In genomic region chrX:44970709-44971108, GRCh38 we compare ENCODE assay signal across 25 cellular contexts.
"Had no signal": no experiment of that assay in that cellular context is flagged by ENCODE, and none has a peak within 500 bp of the region (broad histone marks: within the 10 kb centered on the region; RNA-seq: fewer than 3 reads in every experiment).

No MANE protein-coding gene starts in this region.

- H3K4me1 ChIP-seq: left lung, lower lobe of right lung, prostate gland, right lobe of liver, suprapubic skin, uterus had no signal

- H3K4me1 Mint-ChIP-seq: neural crest cell had no signal

- H3K27me3 ChIP-seq: esophagus muscularis mucosa, gastrocnemius medialis, left lung, ovary, right lobe of liver, suprapubic skin, thyroid gland, upper lobe of left lung, uterus had no signal

- H3K36me3 Mint-ChIP-seq: natural killer cell had no signal

- H3K9me3 ChIP-seq: gastrocnemius medialis, left lung, prostate gland, right lobe of liver, suprapubic skin, thyroid gland had no signal

- ATAC-seq: effector memory CD8-positive, alpha-beta T cell; gastrocnemius medialis; left lung; lower lobe of right lung; natural killer cell; stimulated activated effector memory CD8-positive, alpha-beta T cell treated with anti-CD3 and anti-CD28 coated beads, Interleukin-12 subunit alpha, Interleukin-12 subunit beta, amount 100 ng/mL, for 72 hours; stimulated activated naive CD8-positive, alpha-beta T cell treated with anti-CD3 and anti-CD28 coated beads, Interleukin-15, Interleukin-2, amounts not matched to agents 100 U/mL and 50 U/mL, for 24 hours had no signal

- H3K4me3 ChIP-seq: esophagus muscularis mucosa, gastrocnemius medialis, left lung, lower lobe of right lung, ovary, prostate gland, right lobe of liver, suprapubic skin, thyroid gland, upper lobe of left lung, uterus had no signal

- H3K36me3 ChIP-seq: esophagus muscularis mucosa, gastrocnemius medialis, left lung, lower lobe of right lung, ovary, prostate gland, right lobe of liver, suprapubic skin, thyroid gland, upper lobe of left lung, uterus had no signal

- H3K27ac ChIP-seq: epithelial cell of prostate, esophagus muscularis mucosa, gastrocnemius medialis, left lung, lower lobe of right lung, ovary, prostate gland, right lobe of liver, suprapubic skin, thyroid gland, upper lobe of left lung, uterus had no signal

- DNase-seq: effector memory CD8-positive, alpha-beta T cell; gastrocnemius medialis; hippocampal formation; left lung; lower lobe of right lung; natural killer cell; nucleus accumbens; ovary; right lobe of liver; stimulated activated CD4-positive, alpha-beta T cell treated with anti-CD3 and anti-CD28 coated beads, Interleukin-4, amount 100 ng/mL, for 1 hour; stimulated activated CD8-positive, alpha-beta memory T cell treated with anti-CD3 and anti-CD28 coated beads, Interleukin-4, amount 100 ng/mL, for 48 hours; stimulated activated naive CD8-positive, alpha-beta T cell treated with anti-CD3 and anti-CD28 coated beads, Interleukin-15, Interleukin-2, amounts not matched to agents 100 U/mL and 50 U/mL, for 24 hours; thyroid gland; upper lobe of left lung; uterus had no signal

- H3K27ac Mint-ChIP-seq: dendritic cell treated with granulocyte-macrophage colony-stimulating factor and Interleukin-4, amounts not matched to agents 40 ng/mL and 50 ng/mL, for 4 days; memory B cell; stimulated activated effector memory CD8-positive, alpha-beta T cell treated with anti-CD3 and anti-CD28 coated beads, Interleukin-12 subunit alpha, Interleukin-12 subunit beta, amount 100 ng/mL, for 72 hours had no signal

- H3K27me3 Mint-ChIP-seq: dendritic cell treated with granulocyte-macrophage colony-stimulating factor and Interleukin-4, amounts not matched to agents 40 ng/mL and 50 ng/mL, for 4 days; effector memory CD8-positive, alpha-beta T cell; memory B cell had no signal

- FAIRE-seq: islet of Langerhans had no signal

- H3K9me3 Mint-ChIP-seq: dendritic cell treated with granulocyte-macrophage colony-stimulating factor and Interleukin-4, amounts not matched to agents 40 ng/mL and 50 ng/mL, for 4 days; effector memory CD8-positive, alpha-beta T cell; stimulated activated effector memory CD8-positive, alpha-beta T cell treated with anti-CD3 and anti-CD28 coated beads, Interleukin-12 subunit alpha, Interleukin-12 subunit beta, amount 100 ng/mL, for 72 hours had no signal

- H3K4me3 Mint-ChIP-seq: dendritic cell treated with granulocyte-macrophage colony-stimulating factor and Interleukin-4, amounts not matched to agents 40 ng/mL and 50 ng/mL, for 4 days; effector memory CD8-positive, alpha-beta T cell; memory B cell; mesothelial cell of epicardium; natural killer cell; neural crest cell; stimulated activated effector memory CD8-positive, alpha-beta T cell treated with anti-CD3 and anti-CD28 coated beads, Interleukin-12 subunit alpha, Interleukin-12 subunit beta, amount 100 ng/mL, for 72 hours had no signal
